ENCODE assay signal across 9 cellular contexts in the genomic region with DNA sequence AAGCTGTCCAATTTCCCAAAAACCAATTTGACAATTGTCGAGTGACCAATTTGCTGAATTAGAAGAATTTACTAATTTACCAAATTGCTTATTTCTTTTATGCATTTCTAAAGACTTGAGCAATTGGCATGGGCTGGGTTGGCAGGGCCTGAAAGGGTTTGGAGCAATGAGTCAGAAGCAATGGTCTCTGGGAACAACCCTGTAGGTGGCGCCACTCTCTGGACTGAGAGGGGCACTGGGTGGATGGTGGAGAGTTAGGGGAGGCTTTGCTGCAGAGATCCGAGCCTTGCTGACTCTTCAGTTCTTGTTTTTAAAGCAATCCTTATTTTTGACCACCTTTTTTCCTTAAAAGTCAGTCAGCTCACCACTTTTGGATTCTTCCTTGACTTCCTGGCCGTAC.
DNase-seq lines count a peak whose midpoint lies in the region; ATAC-seq, FAIRE-seq and TF ChIP-seq lines count a peak whose summit lies in the region.
"Had no signal": no experiment of that assay in that cellular context is flagged by ENCODE, and none has a peak within 500 bp of the region (broad histone marks: within the 10 kb centered on the region; RNA-seq: fewer than 3 reads in every experiment).

No MANE protein-coding gene starts in this region.

- DNase-seq in GM12865 (ENCODE audit: low read depth) (peak; percentile 19), M059J (ENCODE audit: low read depth) (peak; percentile 38), HepG2 (ENCODE audit: low spot score) (no peak), kidney glomerular epithelial cell (lab: John Stamatoyannopoulos, UW) (no peak), RKO (ENCODE audit: low spot score) (no peak), NCI-H2029 treated with DMSO at 0.1 percent for 48 hours (lab: John Stamatoyannopoulos, UW) (no peak)
- peak; percentile 54 to 55 for DNase-seq in activated T-cell treated with anti-CD3 and anti-CD28 coated beads, Interleukin-2, amount 50 U/mL, for 72 hours

- no peak overlapping the region for H2AFZ ChIP-seq in HepG2 (ENCODE audit: low read length)

- no peak for TF ChIP-seq POLR2A in HepG2 (IDR thresholded peaks at IDR 0.05; ENCODE audit: insufficient read depth in 1 of 2, low read depth in 2 of 2, low read length in 2 of 2)

- peak; percentile 31; the same call in 1 of the 2 replicates for TF ChIP-seq RAD21 in HepG2 (CRISPR knock-in tag; IDR thresholded peaks at IDR 0.05)

- intact Hi-C loops in HepG2 (cut with micrococcal nuclease; ENCODE audit: unreplicated experiment): loop anchor here (5.0 to 10.0 kb wide), 5 partner anchors 145 to 1213 kb away; a partner anchor contains a TSS

- CTCF ChIA-PET in HepG2 (lab: Yijun Ruan, JAX; ENCODE audit: low intra/inter-chr PET ratio, low total read pairs): no interaction called here

- peaks cover 0 to 7% of the 10 kb centered on the region in 2 experiments; a peak in 1 of 5 replicates for H3K27me3 ChIP-seq in HepG2 (ENCODE audit: control insufficient read depth in 1 of 2, insufficient read depth in 2 of 2, low read length in 2 of 2)

- no peaks in the 10 kb centered on the region for H3K9me3 ChIP-seq in HepG2 (ENCODE audit: low read length)

- no peaks in the 10 kb centered on the region for H3K79me2 ChIP-seq in HepG2 (ENCODE audit: insufficient read depth, low read length)

- no peak overlapping the region for H3K9ac ChIP-seq in HepG2 (ENCODE audit: insufficient read depth, low read depth, low read length)

- H3K4me3 Mint-ChIP-seq in activated T-cell treated with anti-CD3 and anti-CD28 coated beads, Interleukin-2, amount 50 U/mL, for 72 hours: no peak overlapping the region
- H3K4me3 Mint-ChIP-seq: memory B cell, T-cell had no signal

- no TSS peak for BruUV-seq in HepG2 (replicated peaks; lab: Mats Ljungman, UMichigan)

- H4K20me1 ChIP-seq in HepG2 (ENCODE audit: insufficient read depth, low read length): no peaks in the 10 kb centered on the region

- H3K27ac Mint-ChIP-seq in activated T-cell treated with anti-CD3 and anti-CD28 coated beads, Interleukin-2, amount 50 U/mL, for 72 hours: no peak overlapping the region
- H3K27ac Mint-ChIP-seq: memory B cell, T-cell had no signal

- no peak overlapping the region for H3K27ac ChIP-seq in HepG2 (ENCODE audit: extremely low read length, insufficient read depth, low read length)

- no peaks in the 10 kb centered on the region for H3K36me3 ChIP-seq in HepG2 (replicated peaks in 1 of 2; ENCODE audit: control insufficient read depth in 1 of 2, insufficient read depth in 2 of 2, low read length in 2 of 2)

- TF ChIP-seq CTCF in GM12865 (IDR thresholded peaks at IDR 0.05; ENCODE audit: insufficient read depth, low read depth, low read length, missing control alignments) (peak; percentile 44), HepG2 (CRISPR knock-in tag; IDR thresholded peaks at IDR 0.05) (peak; percentile 42)

- H3K4me2 ChIP-seq in HepG2 (ENCODE audit: low read depth, low read length): no peak overlapping the region

- POLR2A ChIA-PET in HepG2 (lab: Yijun Ruan, JAX): no interaction called here

- H3K36me3 Mint-ChIP-seq in activated T-cell treated with anti-CD3 and anti-CD28 coated beads, Interleukin-2, amount 50 U/mL, for 72 hours (ENCODE audit: insufficient read depth in 2 of 2): no peaks in the 10 kb centered on the region
- H3K36me3 Mint-ChIP-seq: memory B cell, T-cell had no signal

- H3K27me3 Mint-ChIP-seq in activated T-cell treated with anti-CD3 and anti-CD28 coated beads, Interleukin-2, amount 50 U/mL, for 72 hours (ENCODE audit: low read depth): no peaks in the 10 kb centered on the region

- no peak for TF ChIP-seq EP300 in HepG2 (IDR thresholded peaks at IDR 0.05; ENCODE audit: low read depth in 2 of 2, low read length in 2 of 2)
- no peak for TF ChIP-seq EP300 in HepG2 (CRISPR knock-in tag; IDR thresholded peaks at IDR 0.05; ENCODE audit: borderline replicate concordance)

- 23% methylated on average over 4 of the region's 4 CpGs for WGBS in HepG2 (ENCODE audit: low lambda C conversion rate)

- H3K4me3 ChIP-seq in GM12865 (ENCODE audit: low read depth, low read length) (no peak overlapping the region), HepG2 (replicated peaks in 1 of 3; ENCODE audit: insufficient read depth in 1 of 3, low read depth in 2 of 3, low read length in 3 of 3) (no peak overlapping the region)

- in situ Hi-C loops in HepG2 (cut with HindIII; ENCODE audit: extremely low pct_ligation_motif_present, low pct_unique_long_range_greater_than_20kb): loop anchor here (5.0 to 25.0 kb wide), 6 partner anchors 288 to 1213 kb away; a partner anchor contains a TSS

- peaks cover 21% of the 10 kb centered on the region for H3K4me1 Mint-ChIP-seq in activated T-cell treated with anti-CD3 and anti-CD28 coated beads, Interleukin-2, amount 50 U/mL, for 72 hours (ENCODE audit: low read depth)

- FAIRE-seq in HepG2 (lab: Jason Lieb, UNC): no peak

- H3K4me1 ChIP-seq in HepG2 (ENCODE audit: insufficient read depth, low read length): peaks cover 22% of the 10 kb centered on the region

- peak; percentile 56 to 59 for ATAC-seq in activated T-cell treated with anti-CD3 and anti-CD28 coated beads, Interleukin-2, amount 50 U/mL, for 72 hours (replicated peaks in 1 of 2)
- peak; percentile 75 for ATAC-seq in HepG2
- ATAC-seq: T-cell had no signal

- H3K9me3 Mint-ChIP-seq in activated T-cell treated with anti-CD3 and anti-CD28 coated beads, Interleukin-2, amount 50 U/mL, for 72 hours: no peaks in the 10 kb centered on the region
- H3K9me3 Mint-ChIP-seq: memory B cell, T-cell had no signal

TF ChIP-seq in HepG2, 621 proteins besides CTCF, POLR2A, EP300 and RAD21:
- TF ChIP-seq SMC3 (IDR thresholded peaks at IDR 0.05; ENCODE audit: low read length) (0 out of 2 replicates have a peak, but pooled peaks have one; percentile 18), ZNF782 (CRISPR knock-in tag; IDR thresholded peaks at IDR 0.05; ENCODE audit: borderline replicate concordance) (no peak), CHD2 (IDR thresholded peaks at IDR 0.05; ENCODE audit: low read depth, low read length) (no peak), FOSL2 (CRISPR knock-in tag; IDR thresholded peaks at IDR 0.05) (0 out of 2 replicates have a peak, but pooled peaks have one; percentile 33), STAG1 (CRISPR knock-in tag; IDR thresholded peaks at IDR 0.05) (peak; percentile 43)
- TF ChIP-seq, protein P1, sequence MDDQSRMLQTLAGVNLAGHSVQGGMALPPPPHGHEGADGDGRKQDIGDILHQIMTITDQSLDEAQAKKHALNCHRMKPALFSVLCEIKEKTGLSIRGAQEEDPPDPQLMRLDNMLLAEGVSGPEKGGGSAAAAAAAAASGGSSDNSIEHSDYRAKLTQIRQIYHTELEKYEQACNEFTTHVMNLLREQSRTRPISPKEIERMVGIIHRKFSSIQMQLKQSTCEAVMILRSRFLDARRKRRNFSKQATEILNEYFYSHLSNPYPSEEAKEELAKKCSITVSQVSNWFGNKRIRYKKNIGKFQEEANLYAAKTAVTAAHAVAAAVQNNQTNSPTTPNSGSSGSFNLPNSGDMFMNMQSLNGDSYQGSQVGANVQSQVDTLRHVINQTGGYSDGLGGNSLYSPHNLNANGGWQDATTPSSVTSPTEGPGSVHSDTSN (CRISPR knock-in tag; IDR thresholded peaks at IDR 0.05; ENCODE audit: borderline replicate concordance): no peak
- TF ChIP-seq, protein P2, sequence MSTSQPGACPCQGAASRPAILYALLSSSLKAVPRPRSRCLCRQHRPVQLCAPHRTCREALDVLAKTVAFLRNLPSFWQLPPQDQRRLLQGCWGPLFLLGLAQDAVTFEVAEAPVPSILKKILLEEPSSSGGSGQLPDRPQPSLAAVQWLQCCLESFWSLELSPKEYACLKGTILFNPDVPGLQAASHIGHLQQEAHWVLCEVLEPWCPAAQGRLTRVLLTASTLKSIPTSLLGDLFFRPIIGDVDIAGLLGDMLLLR (CRISPR knock-in tag; IDR thresholded peaks at IDR 0.05): no peak
TF ChIP-seq in HepG2: peak in this region for 3.

Comparison
In these comparisons a context has a peak if more than half of its experiments do, and no peak if none do; other contexts are left out.
1. DNase-seq: peak in GM12865 (single experiment), M059J (single experiment) and activated T-cell treated with anti-CD3 and anti-CD28 coated beads, Interleukin-2, amount 50 U/mL, for 72 hours (2 of 2); none in HepG2 (single experiment), kidney glomerular epithelial cell (single experiment), RKO (single experiment) and NCI-H2029 treated with DMSO at 0.1 percent for 48 hours (single experiment).